12 cellular contexts compared by ENCODE assay signal in the genomic region with DNA sequence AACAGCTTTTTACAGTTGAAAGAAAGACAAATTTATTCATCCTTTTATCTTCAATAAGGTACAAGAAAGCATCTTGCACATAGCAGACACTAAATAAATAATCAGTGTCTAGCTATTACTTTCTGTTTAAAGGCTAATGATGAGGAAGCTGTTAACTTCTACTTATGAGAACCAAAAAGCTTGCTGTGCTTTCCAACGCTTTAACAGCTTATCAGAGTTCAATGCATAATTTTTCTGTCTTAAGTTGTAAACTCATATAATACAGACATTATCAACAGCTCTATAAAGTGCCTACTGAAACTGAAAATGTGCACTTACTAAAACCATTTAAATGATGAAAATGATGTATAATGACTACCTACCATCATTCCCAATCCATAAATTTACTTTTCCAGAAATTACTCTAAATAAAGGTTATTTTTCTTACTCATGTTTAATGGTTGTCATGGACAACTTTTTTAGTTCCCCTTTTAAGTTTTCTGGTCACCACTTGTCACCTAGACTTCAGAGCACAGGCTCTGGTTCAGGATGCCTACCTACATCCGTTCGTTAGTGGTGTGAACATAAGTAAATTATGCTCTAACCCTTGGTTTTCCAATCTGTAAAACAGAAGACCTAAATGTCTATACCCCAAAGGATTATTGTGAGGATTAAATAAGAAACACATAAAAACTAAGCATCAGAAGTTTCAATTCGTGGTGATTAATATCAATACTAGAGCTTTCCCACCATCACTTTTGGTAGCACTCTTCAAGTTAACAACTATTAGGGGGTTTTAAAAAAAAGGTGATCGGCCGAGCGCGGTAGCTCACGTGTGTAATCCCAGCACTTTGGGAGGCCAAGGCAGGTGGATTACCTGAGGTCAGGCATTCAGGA. TPM values are rescaled to one million over a fixed set of nuclear protein-coding genes. Genes with fewer than 3 reads are reported as not detected.
DNase-seq lines count a peak whose midpoint lies in the region; ATAC-seq, FAIRE-seq and TF ChIP-seq lines count a peak whose summit lies in the region.
"Had no signal": no experiment of that assay in that cellular context is flagged by ENCODE, and none has a peak within 500 bp of the region (broad histone marks: within the 10 kb centered on the region; RNA-seq: fewer than 3 reads in every experiment).

No MANE protein-coding gene starts in this region.

- no peak overlapping the region for H3K27ac Mint-ChIP-seq in endodermal cell

- intact Hi-C loops in head of caudate nucleus (cut with DNase I) (no loop called here), posterior cingulate gyrus (cut with DNase I) (no loop called here), heart left ventricle (cut with DNase I) (no loop called here)

- no peak for TF ChIP-seq POLR2A in GM12891 (IDR thresholded peaks at IDR 0.05; ENCODE audit: low read depth, low read length)
- TF ChIP-seq POLR2A in heart left ventricle (IDR thresholded peaks at IDR 0.05) = no peak

- H3K4me3 ChIP-seq in OCI-LY3 (ENCODE audit: low read length) (peak overlapping the region; percentile 50), endodermal cell (ENCODE audit: low read length) (no peak overlapping the region), heart left ventricle (no peak overlapping the region)

- H3K79me2 ChIP-seq in OCI-LY3 (ENCODE audit: low read length) = peaks cover 97% of the 10 kb centered on the region

- TF ChIP-seq CTCF in OCI-LY3 (IDR thresholded peaks at IDR 0.05; ENCODE audit: low read depth, low read length) = no peak
- no peak for TF ChIP-seq CTCF in endodermal cell (conservative IDR thresholded peaks at IDR 0.05)
- TF ChIP-seq CTCF in heart left ventricle (IDR thresholded peaks at IDR 0.05) = no peak

- peaks cover 16% of the 10 kb centered on the region for H3K4me1 Mint-ChIP-seq in endodermal cell

- H3K27me3 Mint-ChIP-seq in endodermal cell (ENCODE audit: insufficient read depth) = no peaks in the 10 kb centered on the region

- H3K27me3 ChIP-seq in OCI-LY3 (ENCODE audit: low read depth, low read length) = no peaks in the 10 kb centered on the region
- H3K27me3 ChIP-seq in endodermal cell (ENCODE audit: control insufficient read depth, insufficient read depth, low read length, poor library complexity, severe bottlenecking) = no peaks in the 10 kb centered on the region
- no peaks in the 10 kb centered on the region for H3K27me3 ChIP-seq in heart left ventricle

- H4K20me1 ChIP-seq in OCI-LY3 (ENCODE audit: insufficient read depth, low read length) = peaks cover 76% of the 10 kb centered on the region

- peaks cover 23% of the 10 kb centered on the region for H3K36me3 Mint-ChIP-seq in endodermal cell (ENCODE audit: low read depth)

- 0 to 86% methylated on average over 1 to 9 of the region's 9 CpGs for WGBS in endodermal cell (ENCODE audit: insufficient coverage in 1 of 2, insufficient read length in 1 of 2), 2 experiments
- 69 to 85% (median 78%) methylated on average over 9 of the region's 9 CpGs for WGBS in heart left ventricle, 4 donors

- DNase-seq in GM12891 (ENCODE audit: insufficient read length, low spot score) (no peak), head of caudate nucleus (no peak), posterior cingulate gyrus (no peak), endodermal cell (no peak), heart left ventricle (no peak)
- DNase-seq: central memory CD4-positive, alpha-beta T cell; hippocampal formation; NCI-H774 had no signal

- no peak overlapping the region for H3K4me3 Mint-ChIP-seq in endodermal cell

- H3K4me2 ChIP-seq in OCI-LY3 (ENCODE audit: low read length) = peak overlapping the region; percentile 65

- H3K4me1 ChIP-seq in OCI-LY3 (ENCODE audit: low read length) (peaks cover 16% of the 10 kb centered on the region), endodermal cell (ENCODE audit: control insufficient read depth, insufficient read depth, low read length) (no peaks in the 10 kb centered on the region), heart left ventricle (peaks cover 6 to 89% (median 63%) of the 10 kb centered on the region in 12 donors)

- H3K9me3 ChIP-seq in OCI-LY3 (ENCODE audit: insufficient read depth, low read length) = no peaks in the 10 kb centered on the region
- no peaks in the 10 kb centered on the region for H3K9me3 ChIP-seq in endodermal cell (ENCODE audit: control insufficient read depth, low read length)
- H3K9me3 ChIP-seq in heart left ventricle = no peaks in the 10 kb centered on the region

- no peak overlapping the region for H2AFZ ChIP-seq in OCI-LY3 (ENCODE audit: low read depth, low read length)

- peak; percentile 86 for ATAC-seq in GM19372 (IDR thresholded peaks at IDR 0.05; ENCODE audit: low read depth, unreplicated experiment)
- ATAC-seq in HG02943 (IDR thresholded peaks at IDR 0.05; ENCODE audit: low read depth, unreplicated experiment) = peak; percentile 80
- no peak for ATAC-seq in heart left ventricle

- H3K27ac ChIP-seq in OCI-LY3 (ENCODE audit: low read length) = peak overlapping the region; percentile 63
- H3K27ac ChIP-seq in endodermal cell (ENCODE audit: low read depth, low read length) = no peak overlapping the region
- no peak overlapping the region for H3K27ac ChIP-seq in heart left ventricle

- peak; percentile 33 for FAIRE-seq in GM12891 (lab: Jason Lieb, UNC)
- FAIRE-seq: HTR-8/SVneo had no signal

- H3K9ac ChIP-seq in OCI-LY3 (ENCODE audit: low read length) (no peak overlapping the region), endodermal cell (ENCODE audit: extremely low read depth, low read length, poor library complexity, severe bottlenecking) (no peak overlapping the region)

- H3K36me3 ChIP-seq in OCI-LY3 (replicated peaks; ENCODE audit: low read depth, low read length) = peaks cover 2% of the 10 kb centered on the region
- peaks cover 51% of the 10 kb centered on the region for H3K36me3 ChIP-seq in endodermal cell (ENCODE audit: control insufficient read depth, insufficient read depth, low read length)
- peaks cover 0 to 33% (median 13%) of the 10 kb centered on the region in 9 donors for H3K36me3 ChIP-seq in heart left ventricle

- H3K9me3 Mint-ChIP-seq in endodermal cell = no peaks in the 10 kb centered on the region

TF ChIP-seq in GM12891, 5 proteins besides CTCF, POLR2A, EP300 and RAD21:
- TF ChIP-seq SPI1 (IDR thresholded peaks at IDR 0.05; ENCODE audit: low read depth, low read length) (no peak), TAF1 (IDR thresholded peaks at IDR 0.05; ENCODE audit: low read depth, low read length) (no peak), POU2F2 (IDR thresholded peaks at IDR 0.05; ENCODE audit: low read depth, low read length) (no peak), PAX5 (IDR thresholded peaks at IDR 0.05; ENCODE audit: insufficient read depth, low read length, severe bottlenecking) (peak; percentile 48), POLR2AphosphoS5 (IDR thresholded peaks at IDR 0.05; ENCODE audit: low read depth, low read length) (no peak)

RNA-seq across cellular contexts. Expression of a gene that starts 8.0 kb away (rescaled TPM):
- polyA plus RNA-seq in GM12891 (2012; ENCODE audit: low read depth, missing spikeins) = 98.7 TPM
- total RNA-seq in endodermal cell = 100 to 1,000 TPM; 150 to 197 TPM
- 244 TPM for polyA plus RNA-seq in endodermal cell (2013, experiment 1 of 2)
- 195 TPM for polyA plus RNA-seq in endodermal cell (2013, experiment 2 of 2)
- total RNA-seq in heart left ventricle = 10 to 100 TPM; 22.3 to 64.8 (median 48.9) TPM
- 10 to 100 TPM; 20.8 to 60.6 TPM for polyA plus RNA-seq in heart left ventricle

RNA-seq across cellular contexts. Expression of a gene that starts 23.1 kb away (rescaled TPM):
- polyA plus RNA-seq in GM12891 (2012; ENCODE audit: low read depth, missing spikeins) = 12.1 TPM
- 10 to 100 TPM in 1 of 2 donors, 1 to 10 TPM in 1; 8.7 to 15.2 TPM for total RNA-seq in endodermal cell
- polyA plus RNA-seq in endodermal cell (2013, experiment 1 of 2) = 13.8 TPM
- 13.4 TPM for polyA plus RNA-seq in endodermal cell (2013, experiment 2 of 2)
- total RNA-seq in heart left ventricle = 10 to 100 TPM in 8 of 9 donors, 1 to 10 TPM in 1; 9.5 to 39.1 (median 26.3) TPM
- 10 to 100 TPM; 31.8 to 37.7 TPM for polyA plus RNA-seq in heart left ventricle

Comparison
In these comparisons a context has a peak if more than half of its experiments do, and no peak if none do; other contexts are left out.
1. ATAC-seq: peak in GM19372 (single experiment) and HG02943 (single experiment); none in heart left ventricle (0 of 4).